24 cellular contexts compared by ENCODE assay signal in the genomic region with DNA sequence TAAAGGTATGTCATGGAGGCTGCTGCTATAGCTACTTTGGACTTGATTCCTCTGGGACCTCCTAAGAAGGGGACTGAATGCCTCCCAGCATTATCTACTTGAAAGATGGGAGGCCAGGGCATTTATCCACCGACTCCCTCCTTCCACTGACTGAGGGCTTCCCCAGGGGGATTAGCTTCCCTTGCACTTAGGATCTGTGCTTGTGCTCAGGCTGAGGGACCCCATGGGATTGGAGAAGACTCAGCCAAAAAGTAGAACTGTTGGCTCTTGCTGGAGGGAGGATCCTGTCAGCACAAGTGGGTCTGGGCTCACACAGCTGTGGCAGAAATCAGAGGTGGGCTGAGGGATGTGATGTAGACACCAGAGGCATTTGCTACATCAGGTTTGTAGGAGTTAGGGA.
"Had no signal": no experiment of that assay in that cellular context is flagged by ENCODE, and none has a peak within 500 bp of the region (broad histone marks: within the 10 kb centered on the region; RNA-seq: fewer than 3 reads in every experiment).

No MANE protein-coding gene starts in this region.

- H3K27me3 ChIP-seq: esophagus squamous epithelium, heart right ventricle, left lung, sigmoid colon, stomach, thyroid gland, vagina had no signal

- ATAC-seq: left cardiac atrium; left lung; lower lobe of right lung; naive thymus-derived CD8-positive, alpha-beta T cell; right cardiac atrium; stimulated activated effector memory CD8-positive, alpha-beta T cell treated with anti-CD3 and anti-CD28 coated beads, Interleukin-12 subunit alpha, Interleukin-12 subunit beta, amount 100 ng/mL, for 72 hours had no signal

- H3K4me1 ChIP-seq: left lung, lower lobe of right lung, stomach, thyroid gland, vagina had no signal

- H3K27ac ChIP-seq: esophagus squamous epithelium, heart right ventricle, left lung, lower lobe of right lung, prostate gland, sigmoid colon, stomach, thyroid gland, vagina had no signal

- H3K4me3 ChIP-seq: esophagus squamous epithelium, heart right ventricle, left lung, lower lobe of right lung, prostate gland, sigmoid colon, stomach, thyroid gland, vagina had no signal

- H3K36me3 ChIP-seq: esophagus squamous epithelium, heart right ventricle, left lung, lower lobe of right lung, prostate gland, sigmoid colon, stomach, thyroid gland, vagina had no signal

- DNase-seq: effector memory CD4-positive, alpha-beta T cell; erythroblast; esophagus squamous epithelium; foreskin melanocyte; glutamatergic neuron; heart right ventricle; hippocampal formation; left cardiac atrium; left lung; lower lobe of right lung; naive thymus-derived CD8-positive, alpha-beta T cell; nephron progenitor cell; nucleus accumbens; right cardiac atrium; sigmoid colon; stimulated activated CD4-positive, alpha-beta T cell treated with anti-CD3 and anti-CD28 coated beads, Interleukin-2, amount 100 ng/mL, for 24 hours; stimulated activated CD4-positive, alpha-beta T cell treated with anti-CD3 and anti-CD28 coated beads, Interleukin-4, amount 100 ng/mL, for 24 hours; stimulated activated naive CD4-positive, alpha-beta T cell treated with Interleukin-2 at 50 U/mL for 16 hours; stomach; thyroid gland; trophoblast cell had no signal

- H3K9me3 ChIP-seq: esophagus squamous epithelium, heart right ventricle, left lung, lower lobe of right lung, prostate gland, sigmoid colon, stomach, thyroid gland, vagina had no signal
